1 cellular context compared by ENCODE assay signal in the genomic region with DNA sequence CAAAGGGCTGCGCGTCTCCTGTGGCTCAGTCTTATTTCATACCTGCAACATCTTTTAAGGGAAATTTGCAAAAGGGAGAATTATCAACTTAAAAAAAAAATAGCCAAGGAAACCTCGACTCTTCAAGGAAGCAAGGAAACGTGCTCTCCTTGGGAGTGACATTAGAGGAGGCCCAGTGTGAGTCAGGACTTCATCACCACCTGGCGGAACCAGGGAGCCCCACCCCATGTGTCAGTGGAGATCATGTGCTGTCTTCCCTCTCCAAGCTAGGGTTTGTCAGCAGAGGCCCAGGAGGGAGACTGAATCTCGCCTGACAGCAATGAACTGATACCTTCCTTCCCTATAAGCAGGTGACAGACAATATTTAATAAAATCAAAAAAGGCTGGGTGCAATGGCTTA.
TF ChIP-seq lines count a peak whose summit lies in the region.

No MANE protein-coding gene starts in this region.

TF ChIP-seq in K562, 482 proteins besides CTCF, POLR2A, EP300 and RAD21 (continued from another document and continues in another):
- TF ChIP-seq, protein P1, sequence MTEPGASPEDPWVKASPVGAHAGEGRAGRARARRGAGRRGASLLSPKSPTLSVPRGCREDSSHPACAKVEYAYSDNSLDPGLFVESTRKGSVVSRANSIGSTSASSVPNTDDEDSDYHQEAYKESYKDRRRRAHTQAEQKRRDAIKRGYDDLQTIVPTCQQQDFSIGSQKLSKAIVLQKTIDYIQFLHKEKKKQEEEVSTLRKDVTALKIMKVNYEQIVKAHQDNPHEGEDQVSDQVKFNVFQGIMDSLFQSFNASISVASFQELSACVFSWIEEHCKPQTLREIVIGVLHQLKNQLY (CRISPR knock-in tag; conservative IDR thresholded peaks at IDR 0.05) = no peak
- TF ChIP-seq ZNF586 (CRISPR knock-in tag; conservative IDR thresholded peaks at IDR 0.05) = no peak
- 0 out of 2 replicates have a peak, but pooled peaks have one; percentile 29 for TF ChIP-seq FOXJ2 (tag; IDR thresholded peaks at IDR 0.05)
- peak; percentile 56; the same call in 1 of the 2 replicates for TF ChIP-seq BHLHE40 (IDR thresholded peaks at IDR 0.05; ENCODE audit: low read length)
- peak; percentile 44; the same call in 1 of the 2 replicates for TF ChIP-seq JUND (IDR thresholded peaks at IDR 0.05; ENCODE audit: borderline replicate concordance, low read depth, low read length)
- no peak for TF ChIP-seq JUND (tag; IDR thresholded peaks at IDR 0.05; ENCODE audit: borderline replicate concordance, low read depth, low read length)
- TF ChIP-seq MEF2D (tag; conservative IDR thresholded peaks at IDR 0.05; ENCODE audit: low read depth) = no peak
- TF ChIP-seq, protein P2, sequence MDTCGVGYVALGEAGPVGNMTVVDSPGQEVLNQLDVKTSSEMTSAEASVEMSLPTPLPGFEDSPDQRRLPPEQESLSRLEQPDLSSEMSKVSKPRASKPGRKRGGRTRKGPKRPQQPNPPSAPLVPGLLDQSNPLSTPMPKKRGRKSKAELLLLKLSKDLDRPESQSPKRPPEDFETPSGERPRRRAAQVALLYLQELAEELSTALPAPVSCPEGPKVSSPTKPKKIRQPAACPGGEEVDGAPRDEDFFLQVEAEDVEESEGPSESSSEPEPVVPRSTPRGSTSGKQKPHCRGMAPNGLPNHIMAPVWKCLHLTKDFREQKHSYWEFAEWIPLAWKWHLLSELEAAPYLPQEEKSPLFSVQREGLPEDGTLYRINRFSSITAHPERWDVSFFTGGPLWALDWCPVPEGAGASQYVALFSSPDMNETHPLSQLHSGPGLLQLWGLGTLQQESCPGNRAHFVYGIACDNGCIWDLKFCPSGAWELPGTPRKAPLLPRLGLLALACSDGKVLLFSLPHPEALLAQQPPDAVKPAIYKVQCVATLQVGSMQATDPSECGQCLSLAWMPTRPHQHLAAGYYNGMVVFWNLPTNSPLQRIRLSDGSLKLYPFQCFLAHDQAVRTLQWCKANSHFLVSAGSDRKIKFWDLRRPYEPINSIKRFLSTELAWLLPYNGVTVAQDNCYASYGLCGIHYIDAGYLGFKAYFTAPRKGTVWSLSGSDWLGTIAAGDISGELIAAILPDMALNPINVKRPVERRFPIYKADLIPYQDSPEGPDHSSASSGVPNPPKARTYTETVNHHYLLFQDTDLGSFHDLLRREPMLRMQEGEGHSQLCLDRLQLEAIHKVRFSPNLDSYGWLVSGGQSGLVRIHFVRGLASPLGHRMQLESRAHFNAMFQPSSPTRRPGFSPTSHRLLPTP (IDR thresholded peaks at IDR 0.05; ENCODE audit: borderline replicate concordance, extremely low read depth, insufficient read length) = no peak
- no peak for TF ChIP-seq SIX5 (IDR thresholded peaks at IDR 0.05; ENCODE audit: borderline replicate concordance in 1 of 2, insufficient read depth in 1 of 2, low read depth in 1 of 2, low read length in 2 of 2)
- no peak for TF ChIP-seq YBX1 (IDR thresholded peaks at IDR 0.05)
- no peak for TF ChIP-seq NFYB (IDR thresholded peaks at IDR 0.05; ENCODE audit: extremely low read depth, insufficient read length)
- TF ChIP-seq SPI1 (IDR thresholded peaks at IDR 0.05; ENCODE audit: borderline replicate concordance, low read depth, low read length) = no peak
- TF ChIP-seq DPF2 (IDR thresholded peaks at IDR 0.05) = peak; percentile 28; the same call in 1 of the 2 replicates
- no peak for TF ChIP-seq MAZ (CRISPR knock-in tag; conservative IDR thresholded peaks at IDR 0.05 in 1 of 2, IDR thresholded peaks at IDR 0.05 in 1 of 2)
- TF ChIP-seq MYC (IDR thresholded peaks at IDR 0.05; ENCODE audit: low read depth, low read length) = 0 out of 2 replicates have a peak, but pooled peaks have one; percentile 26
- TF ChIP-seq MYC (CRISPR knock-in tag; IDR thresholded peaks at IDR 0.05; ENCODE audit: borderline replicate concordance, low read depth) = no peak
- TF ChIP-seq ZNF143 (CRISPR knock-in tag; IDR thresholded peaks at IDR 0.05) = no peak
- TF ChIP-seq ZNF134 (CRISPR knock-in tag; conservative IDR thresholded peaks at IDR 0.05) = no peak
- TF ChIP-seq ZNF699 (CRISPR knock-in tag; IDR thresholded peaks at IDR 0.05; ENCODE audit: insufficient replicate concordance) = no peak
- TF ChIP-seq, protein P3, sequence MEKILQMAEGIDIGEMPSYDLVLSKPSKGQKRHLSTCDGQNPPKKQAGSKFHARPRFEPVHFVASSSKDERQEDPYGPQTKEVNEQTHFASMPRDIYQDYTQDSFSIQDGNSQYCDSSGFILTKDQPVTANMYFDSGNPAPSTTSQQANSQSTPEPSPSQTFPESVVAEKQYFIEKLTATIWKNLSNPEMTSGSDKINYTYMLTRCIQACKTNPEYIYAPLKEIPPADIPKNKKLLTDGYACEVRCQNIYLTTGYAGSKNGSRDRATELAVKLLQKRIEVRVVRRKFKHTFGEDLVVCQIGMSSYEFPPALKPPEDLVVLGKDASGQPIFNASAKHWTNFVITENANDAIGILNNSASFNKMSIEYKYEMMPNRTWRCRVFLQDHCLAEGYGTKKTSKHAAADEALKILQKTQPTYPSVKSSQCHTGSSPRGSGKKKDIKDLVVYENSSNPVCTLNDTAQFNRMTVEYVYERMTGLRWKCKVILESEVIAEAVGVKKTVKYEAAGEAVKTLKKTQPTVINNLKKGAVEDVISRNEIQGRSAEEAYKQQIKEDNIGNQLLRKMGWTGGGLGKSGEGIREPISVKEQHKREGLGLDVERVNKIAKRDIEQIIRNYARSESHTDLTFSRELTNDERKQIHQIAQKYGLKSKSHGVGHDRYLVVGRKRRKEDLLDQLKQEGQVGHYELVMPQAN (IDR thresholded peaks at IDR 0.05; ENCODE audit: borderline replicate concordance) = no peak
- TF ChIP-seq ZFX (CRISPR knock-in tag; IDR thresholded peaks at IDR 0.05) = no peak
- TF ChIP-seq, protein P4, sequence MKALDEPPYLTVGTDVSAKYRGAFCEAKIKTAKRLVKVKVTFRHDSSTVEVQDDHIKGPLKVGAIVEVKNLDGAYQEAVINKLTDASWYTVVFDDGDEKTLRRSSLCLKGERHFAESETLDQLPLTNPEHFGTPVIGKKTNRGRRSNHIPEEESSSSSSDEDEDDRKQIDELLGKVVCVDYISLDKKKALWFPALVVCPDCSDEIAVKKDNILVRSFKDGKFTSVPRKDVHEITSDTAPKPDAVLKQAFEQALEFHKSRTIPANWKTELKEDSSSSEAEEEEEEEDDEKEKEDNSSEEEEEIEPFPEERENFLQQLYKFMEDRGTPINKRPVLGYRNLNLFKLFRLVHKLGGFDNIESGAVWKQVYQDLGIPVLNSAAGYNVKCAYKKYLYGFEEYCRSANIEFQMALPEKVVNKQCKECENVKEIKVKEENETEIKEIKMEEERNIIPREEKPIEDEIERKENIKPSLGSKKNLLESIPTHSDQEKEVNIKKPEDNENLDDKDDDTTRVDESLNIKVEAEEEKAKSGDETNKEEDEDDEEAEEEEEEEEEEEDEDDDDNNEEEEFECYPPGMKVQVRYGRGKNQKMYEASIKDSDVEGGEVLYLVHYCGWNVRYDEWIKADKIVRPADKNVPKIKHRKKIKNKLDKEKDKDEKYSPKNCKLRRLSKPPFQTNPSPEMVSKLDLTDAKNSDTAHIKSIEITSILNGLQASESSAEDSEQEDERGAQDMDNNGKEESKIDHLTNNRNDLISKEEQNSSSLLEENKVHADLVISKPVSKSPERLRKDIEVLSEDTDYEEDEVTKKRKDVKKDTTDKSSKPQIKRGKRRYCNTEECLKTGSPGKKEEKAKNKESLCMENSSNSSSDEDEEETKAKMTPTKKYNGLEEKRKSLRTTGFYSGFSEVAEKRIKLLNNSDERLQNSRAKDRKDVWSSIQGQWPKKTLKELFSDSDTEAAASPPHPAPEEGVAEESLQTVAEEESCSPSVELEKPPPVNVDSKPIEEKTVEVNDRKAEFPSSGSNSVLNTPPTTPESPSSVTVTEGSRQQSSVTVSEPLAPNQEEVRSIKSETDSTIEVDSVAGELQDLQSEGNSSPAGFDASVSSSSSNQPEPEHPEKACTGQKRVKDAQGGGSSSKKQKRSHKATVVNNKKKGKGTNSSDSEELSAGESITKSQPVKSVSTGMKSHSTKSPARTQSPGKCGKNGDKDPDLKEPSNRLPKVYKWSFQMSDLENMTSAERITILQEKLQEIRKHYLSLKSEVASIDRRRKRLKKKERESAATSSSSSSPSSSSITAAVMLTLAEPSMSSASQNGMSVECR (CRISPR knock-in tag; IDR thresholded peaks at IDR 0.05) = no peak
- TF ChIP-seq DNMT1 (IDR thresholded peaks at IDR 0.05) = no peak
- no peak for TF ChIP-seq GTF2F1 (IDR thresholded peaks at IDR 0.05; ENCODE audit: low read depth, low read length)
- TF ChIP-seq, protein P5, sequence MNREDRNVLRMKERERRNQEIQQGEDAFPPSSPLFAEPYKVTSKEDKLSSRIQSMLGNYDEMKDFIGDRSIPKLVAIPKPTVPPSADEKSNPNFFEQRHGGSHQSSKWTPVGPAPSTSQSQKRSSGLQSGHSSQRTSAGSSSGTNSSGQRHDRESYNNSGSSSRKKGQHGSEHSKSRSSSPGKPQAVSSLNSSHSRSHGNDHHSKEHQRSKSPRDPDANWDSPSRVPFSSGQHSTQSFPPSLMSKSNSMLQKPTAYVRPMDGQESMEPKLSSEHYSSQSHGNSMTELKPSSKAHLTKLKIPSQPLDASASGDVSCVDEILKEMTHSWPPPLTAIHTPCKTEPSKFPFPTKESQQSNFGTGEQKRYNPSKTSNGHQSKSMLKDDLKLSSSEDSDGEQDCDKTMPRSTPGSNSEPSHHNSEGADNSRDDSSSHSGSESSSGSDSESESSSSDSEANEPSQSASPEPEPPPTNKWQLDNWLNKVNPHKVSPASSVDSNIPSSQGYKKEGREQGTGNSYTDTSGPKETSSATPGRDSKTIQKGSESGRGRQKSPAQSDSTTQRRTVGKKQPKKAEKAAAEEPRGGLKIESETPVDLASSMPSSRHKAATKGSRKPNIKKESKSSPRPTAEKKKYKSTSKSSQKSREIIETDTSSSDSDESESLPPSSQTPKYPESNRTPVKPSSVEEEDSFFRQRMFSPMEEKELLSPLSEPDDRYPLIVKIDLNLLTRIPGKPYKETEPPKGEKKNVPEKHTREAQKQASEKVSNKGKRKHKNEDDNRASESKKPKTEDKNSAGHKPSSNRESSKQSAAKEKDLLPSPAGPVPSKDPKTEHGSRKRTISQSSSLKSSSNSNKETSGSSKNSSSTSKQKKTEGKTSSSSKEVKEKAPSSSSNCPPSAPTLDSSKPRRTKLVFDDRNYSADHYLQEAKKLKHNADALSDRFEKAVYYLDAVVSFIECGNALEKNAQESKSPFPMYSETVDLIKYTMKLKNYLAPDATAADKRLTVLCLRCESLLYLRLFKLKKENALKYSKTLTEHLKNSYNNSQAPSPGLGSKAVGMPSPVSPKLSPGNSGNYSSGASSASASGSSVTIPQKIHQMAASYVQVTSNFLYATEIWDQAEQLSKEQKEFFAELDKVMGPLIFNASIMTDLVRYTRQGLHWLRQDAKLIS (CRISPR knock-in tag; IDR thresholded peaks at IDR 0.05) = no peak
- no peak for TF ChIP-seq ZFP1 (CRISPR knock-in tag; IDR thresholded peaks at IDR 0.05)
- TF ChIP-seq ILF3 (IDR thresholded peaks at IDR 0.05; ENCODE audit: borderline replicate concordance) = no peak
- TF ChIP-seq POLR2AphosphoS2 (IDR thresholded peaks at IDR 0.05; ENCODE audit: low read length) = no peak
- TF ChIP-seq, protein P6, sequence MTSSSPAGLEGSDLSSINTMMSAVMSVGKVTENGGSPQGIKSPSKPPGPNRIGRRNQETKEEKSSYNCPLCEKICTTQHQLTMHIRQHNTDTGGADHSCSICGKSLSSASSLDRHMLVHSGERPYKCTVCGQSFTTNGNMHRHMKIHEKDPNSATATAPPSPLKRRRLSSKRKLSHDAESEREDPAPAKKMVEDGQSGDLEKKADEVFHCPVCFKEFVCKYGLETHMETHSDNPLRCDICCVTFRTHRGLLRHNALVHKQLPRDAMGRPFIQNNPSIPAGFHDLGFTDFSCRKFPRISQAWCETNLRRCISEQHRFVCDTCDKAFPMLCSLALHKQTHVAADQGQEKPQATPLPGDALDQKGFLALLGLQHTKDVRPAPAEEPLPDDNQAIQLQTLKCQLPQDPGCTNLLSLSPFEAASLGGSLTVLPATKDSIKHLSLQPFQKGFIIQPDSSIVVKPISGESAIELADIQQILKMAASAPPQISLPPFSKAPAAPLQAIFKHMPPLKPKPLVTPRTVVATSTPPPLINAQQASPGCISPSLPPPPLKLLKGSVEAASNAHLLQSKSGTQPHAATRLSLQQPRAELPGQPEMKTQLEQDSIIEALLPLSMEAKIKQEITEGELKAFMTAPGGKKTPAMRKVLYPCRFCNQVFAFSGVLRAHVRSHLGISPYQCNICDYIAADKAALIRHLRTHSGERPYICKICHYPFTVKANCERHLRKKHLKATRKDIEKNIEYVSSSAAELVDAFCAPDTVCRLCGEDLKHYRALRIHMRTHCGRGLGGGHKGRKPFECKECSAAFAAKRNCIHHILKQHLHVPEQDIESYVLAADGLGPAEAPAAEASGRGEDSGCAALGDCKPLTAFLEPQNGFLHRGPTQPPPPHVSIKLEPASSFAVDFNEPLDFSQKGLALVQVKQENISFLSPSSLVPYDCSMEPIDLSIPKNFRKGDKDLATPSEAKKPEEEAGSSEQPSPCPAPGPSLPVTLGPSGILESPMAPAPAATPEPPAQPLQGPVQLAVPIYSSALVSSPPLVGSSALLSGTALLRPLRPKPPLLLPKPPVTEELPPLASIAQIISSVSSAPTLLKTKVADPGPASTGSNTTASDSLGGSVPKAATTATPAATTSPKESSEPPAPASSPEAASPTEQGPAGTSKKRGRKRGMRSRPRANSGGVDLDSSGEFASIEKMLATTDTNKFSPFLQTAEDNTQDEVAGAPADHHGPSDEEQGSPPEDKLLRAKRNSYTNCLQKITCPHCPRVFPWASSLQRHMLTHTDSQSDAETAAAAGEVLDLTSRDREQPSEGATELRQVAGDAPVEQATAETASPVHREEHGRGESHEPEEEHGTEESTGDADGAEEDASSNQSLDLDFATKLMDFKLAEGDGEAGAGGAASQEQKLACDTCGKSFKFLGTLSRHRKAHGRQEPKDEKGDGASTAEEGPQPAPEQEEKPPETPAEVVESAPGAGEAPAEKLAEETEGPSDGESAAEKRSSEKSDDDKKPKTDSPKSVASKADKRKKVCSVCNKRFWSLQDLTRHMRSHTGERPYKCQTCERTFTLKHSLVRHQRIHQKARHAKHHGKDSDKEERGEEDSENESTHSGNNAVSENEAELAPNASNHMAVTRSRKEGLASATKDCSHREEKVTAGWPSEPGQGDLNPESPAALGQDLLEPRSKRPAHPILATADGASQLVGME (CRISPR knock-in tag; IDR thresholded peaks at IDR 0.05) = no peak
- TF ChIP-seq HOXB6 (CRISPR knock-in tag; IDR thresholded peaks at IDR 0.05; ENCODE audit: borderline replicate concordance) = no peak
- TF ChIP-seq BRCA1 (IDR thresholded peaks at IDR 0.05) = no peak
- TF ChIP-seq BRCA1 (CRISPR knock-in tag; IDR thresholded peaks at IDR 0.05) = no peak
- TF ChIP-seq, protein P7, sequence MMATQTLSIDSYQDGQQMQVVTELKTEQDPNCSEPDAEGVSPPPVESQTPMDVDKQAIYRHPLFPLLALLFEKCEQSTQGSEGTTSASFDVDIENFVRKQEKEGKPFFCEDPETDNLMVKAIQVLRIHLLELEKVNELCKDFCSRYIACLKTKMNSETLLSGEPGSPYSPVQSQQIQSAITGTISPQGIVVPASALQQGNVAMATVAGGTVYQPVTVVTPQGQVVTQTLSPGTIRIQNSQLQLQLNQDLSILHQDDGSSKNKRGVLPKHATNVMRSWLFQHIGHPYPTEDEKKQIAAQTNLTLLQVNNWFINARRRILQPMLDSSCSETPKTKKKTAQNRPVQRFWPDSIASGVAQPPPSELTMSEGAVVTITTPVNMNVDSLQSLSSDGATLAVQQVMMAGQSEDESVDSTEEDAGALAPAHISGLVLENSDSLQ (IDR thresholded peaks at IDR 0.05) = no peak
